In genomic region chr7:88775838-88776237, GRCh38 we compare ENCODE assay signal across 19 cellular contexts. TPM values are rescaled to one million over a fixed set of nuclear protein-coding genes. Genes with fewer than 3 reads are reported as not detected.
"Had no signal": no experiment of that assay in that cellular context is flagged by ENCODE, and none has a peak within 500 bp of the region (broad histone marks: within the 10 kb centered on the region; RNA-seq: fewer than 3 reads in every experiment).

No MANE protein-coding gene starts in this region.

- DNase-seq: Karpas-422, KG1, MG63, NCI-H1092, NCI-H1436, NCI-H187, NCI-H2029, NCI-H2081 treated with DMSO at 0.1 percent for 48 hours, NCI-H2227 treated with DMSO at 0.1 percent for 48 hours, NCI-H526, NCI-H82, SHP77, SK-N-SH, SW 1271, T-cell had no signal

- H3K4me3 Mint-ChIP-seq: T-cell; T-helper 1 cell treated with Interleukin-12 subunit alpha and Interleukin-12 subunit beta and Interleukin-4 antibody, amounts not matched to agents 30 μg/mL and 1 μg/mL, for 36 hours had no signal

- H3K9me3 Mint-ChIP-seq: T-cell; T-helper 1 cell treated with Interleukin-12 subunit alpha and Interleukin-12 subunit beta and Interleukin-4 antibody, amounts not matched to agents 30 μg/mL and 1 μg/mL, for 36 hours had no signal

- H3K4me1 Mint-ChIP-seq: T-cell had no signal

- H3K27ac ChIP-seq: RWPE1 had no signal

- H3K27ac Mint-ChIP-seq: T-cell; T-helper 1 cell treated with Interleukin-12 subunit alpha and Interleukin-12 subunit beta and Interleukin-4 antibody, amounts not matched to agents 30 μg/mL and 1 μg/mL, for 36 hours had no signal

- H3K4me2 ChIP-seq: SK-N-SH had no signal

- H3K9ac ChIP-seq: SK-N-SH had no signal

- H3K36me3 Mint-ChIP-seq: T-cell had no signal

- H3K4me3 ChIP-seq: MG63 had no signal

- H3K36me3 ChIP-seq: MG63 had no signal

- H3K27me3 ChIP-seq: MG63 had no signal

- H3K9me3 ChIP-seq: MG63, SK-N-SH had no signal

RNA-seq across cellular contexts. Expression of gene ZNF804B, which starts 16.3 kb away (rescaled TPM):
- total RNA-seq: NCI-H460, SK-MEL-5, T-cell had no signal

RNA-seq across cellular contexts. Expression of gene TEX47, which starts 19.7 kb away (rescaled TPM):
- total RNA-seq: NCI-H460, SK-MEL-5, T-cell had no signal
